In genomic region chr9:105187781-105188180, GRCh38 we compare ENCODE assay signal across 2 cellular contexts.
A peak's percentile ranks its signal among the peaks of the same experiment; 100 is the strongest.
TF ChIP-seq lines count a peak whose summit lies in the region.

No MANE protein-coding gene starts in this region.

TF ChIP-seq in HepG2, 621 proteins besides CTCF, POLR2A, EP300 and RAD21 (continued from another document):
- TF ChIP-seq FUBP1 (CRISPR knock-in tag; IDR thresholded peaks at IDR 0.05; ENCODE audit: borderline replicate concordance) = no peak
- peak; percentile 73 for TF ChIP-seq FOSL2 (CRISPR knock-in tag; IDR thresholded peaks at IDR 0.05)
- TF ChIP-seq ARID5B (CRISPR knock-in tag; IDR thresholded peaks at IDR 0.05) = 0 out of 2 replicates have a peak, but pooled peaks have one; percentile 19
- TF ChIP-seq RFXANK (CRISPR knock-in tag; IDR thresholded peaks at IDR 0.05) = no peak
- no peak for TF ChIP-seq ZBTB21 (CRISPR knock-in tag; IDR thresholded peaks at IDR 0.05)
- peak; percentile 52; the same call in 1 of the 2 replicates for TF ChIP-seq RARA (CRISPR knock-in tag; IDR thresholded peaks at IDR 0.05)
- TF ChIP-seq POLR2G (IDR thresholded peaks at IDR 0.05; ENCODE audit: low read depth, low read length) = no peak
- TF ChIP-seq ZSCAN31 (CRISPR knock-in tag; IDR thresholded peaks at IDR 0.05; ENCODE audit: low read depth) = no peak
- TF ChIP-seq GATAD2A (CRISPR knock-in tag; IDR thresholded peaks at IDR 0.05) = 0 out of 2 replicates have a peak, but pooled peaks have one; percentile 21
- 0 out of 4 replicates have a peak, but pooled peaks of 1 of the 2 experiments have one; percentile 48 for TF ChIP-seq NR2F1 (CRISPR knock-in tag; IDR thresholded peaks at IDR 0.05)
- no peak for TF ChIP-seq PRMT3 (CRISPR knock-in tag; IDR thresholded peaks at IDR 0.05; ENCODE audit: borderline replicate concordance, low read depth)
- no peak for TF ChIP-seq ZNF546 (CRISPR knock-in tag; conservative IDR thresholded peaks at IDR 0.05)
- TF ChIP-seq PREB (CRISPR knock-in tag; IDR thresholded peaks at IDR 0.05) = no peak
- TF ChIP-seq ZNF512B (CRISPR knock-in tag; IDR thresholded peaks at IDR 0.05; ENCODE audit: borderline replicate concordance) = no peak

TF ChIP-seq in SK-N-SH treated with all-trans-retinoic acid at 6 μM for 48 hours, 23 proteins besides CTCF, POLR2A, EP300 and RAD21 (continued from another document):
- no peak for TF ChIP-seq CSRNP3 (CRISPR knock-in tag; IDR thresholded peaks at IDR 0.05)
- no peak for TF ChIP-seq SNAI2 (CRISPR knock-in tag; IDR thresholded peaks at IDR 0.05)
- TF ChIP-seq ZFP3 (CRISPR knock-in tag; IDR thresholded peaks at IDR 0.05) = no peak
- TF ChIP-seq BACH2 (CRISPR knock-in tag; IDR thresholded peaks at IDR 0.05; ENCODE audit: borderline replicate concordance) = no peak
- TF ChIP-seq PATZ1 (CRISPR knock-in tag; IDR thresholded peaks at IDR 0.05; ENCODE audit: borderline replicate concordance) = no peak
